1 cellular context compared by ENCODE assay signal in genomic region chr17:41650794-41651624, GRCh38.
TF ChIP-seq lines count a peak whose summit lies in the region.

No MANE protein-coding gene starts in this region.

TF ChIP-seq in WTC11, 78 proteins besides CTCF, POLR2A, EP300 and RAD21 (continued from another document):
- TF ChIP-seq PREB (CRISPR knock-in tag; IDR thresholded peaks at IDR 0.05; ENCODE audit: borderline replicate concordance) (no peak), TEAD4 (CRISPR knock-in tag; IDR thresholded peaks at IDR 0.05) (no peak), ELF4 (CRISPR knock-in tag; IDR thresholded peaks at IDR 0.05; ENCODE audit: low read depth) (no peak), ZNF281 (CRISPR knock-in tag; IDR thresholded peaks at IDR 0.05) (no peak)
